Comparison of ENCODE assay signal across 9 cellular contexts in genomic region chr1:160997323-160998038, GRCh38. TPM values are rescaled to one million over a fixed set of nuclear protein-coding genes. Genes with fewer than 3 reads are reported as not detected.
DNase-seq lines count a peak whose midpoint lies in the region; ATAC-seq, FAIRE-seq and TF ChIP-seq lines count a peak whose summit lies in the region.
"Had no signal": no experiment of that assay in that cellular context is flagged by ENCODE, and none has a peak within 500 bp of the region (broad histone marks: within the 10 kb centered on the region; RNA-seq: fewer than 3 reads in every experiment).

No MANE protein-coding gene starts in this region.

- no peaks in the 10 kb centered on the region for H3K27me3 Mint-ChIP-seq in T-helper 1 cell treated with Interleukin-12 subunit alpha and Interleukin-12 subunit beta and Interleukin-4 antibody, amounts not matched to agents 30 μg/mL and 1 μg/mL, for 36 hours (ENCODE audit: low read depth)

- H3K36me3 Mint-ChIP-seq in T-helper 1 cell treated with Interleukin-12 subunit alpha and Interleukin-12 subunit beta and Interleukin-4 antibody, amounts not matched to agents 30 μg/mL and 1 μg/mL, for 36 hours (ENCODE audit: low read depth) = peaks cover 14% of the 10 kb centered on the region

- H3K4me1 ChIP-seq in GM12878 (ENCODE audit: control insufficient read depth, insufficient read depth, low read length) (peaks cover 3% of the 10 kb centered on the region; the same call in 1 of the 2 replicates), hepatocyte (ENCODE audit: insufficient read depth) (peaks cover 15% of the 10 kb centered on the region), small intestine (ENCODE audit: control insufficient read depth in 2 of 2, insufficient read depth in 1 of 2, low read depth in 1 of 2, low read length in 1 of 2) (peaks cover 0 to 3% of the 10 kb centered on the region in 2 donors)

- H3K9me3 Mint-ChIP-seq in T-helper 1 cell treated with Interleukin-12 subunit alpha and Interleukin-12 subunit beta and Interleukin-4 antibody, amounts not matched to agents 30 μg/mL and 1 μg/mL, for 36 hours = no peaks in the 10 kb centered on the region

- TF ChIP-seq RAD21 in GM12878 (IDR thresholded peaks at IDR 0.05; ENCODE audit: insufficient read depth, low read depth, low read length) = peak; percentile 85

- TF ChIP-seq CTCF in GM12878 (IDR thresholded peaks at IDR 0.05 in 2 of 3, conservative IDR thresholded peaks at IDR 0.05 in 1 of 3; ENCODE audit: control insufficient read depth in 2 of 3, extremely low read depth in 1 of 3, insufficient read depth in 1 of 3, low read depth in 3 of 3, low read length in 3 of 3) (peak; percentile 65 to 80 (median 72)), hepatocyte (IDR thresholded peaks at IDR 0.05; ENCODE audit: poor library complexity) (peak; percentile 65)

- H3K4me1 Mint-ChIP-seq in T-helper 1 cell treated with Interleukin-12 subunit alpha and Interleukin-12 subunit beta and Interleukin-4 antibody, amounts not matched to agents 30 μg/mL and 1 μg/mL, for 36 hours (ENCODE audit: low read depth) = peaks cover 6% of the 10 kb centered on the region

- H3K79me2 ChIP-seq in GM12878 (ENCODE audit: control insufficient read depth, insufficient read depth, low read length) (no peaks in the 10 kb centered on the region), hepatocyte (peaks cover 22% of the 10 kb centered on the region)

- POLR2A ChIA-PET in GM12878 (lab: Charles Lee) = interaction anchor here (0.6 to 1.7 kb wide), 12 partner anchors 10 to 100 kb away, joined by 3 to 13 read pairs (median 4); partner anchors contain the start of genes ARHGAP30, KLHDC9 and TSTD1

- H3K4me3 Mint-ChIP-seq in T-helper 1 cell treated with Interleukin-12 subunit alpha and Interleukin-12 subunit beta and Interleukin-4 antibody, amounts not matched to agents 30 μg/mL and 1 μg/mL, for 36 hours = no peak overlapping the region

- DNase-seq in DMS 273 (lab: John Stamatoyannopoulos, UW; ENCODE audit: unreplicated experiment) = peak; percentile 74
- peak; percentile 79 for DNase-seq in HPDE6-E6E7 (ENCODE audit: extremely low spot score)
- DNase-seq in GM12878 (ENCODE audit: low read depth, low spot score) = no peak
- DNase-seq in hepatocyte (ENCODE audit: low spot score) = peak; percentile 83
- peak; percentile 85 for DNase-seq in small intestine
- no peak for DNase-seq in NCI-H1105 (lab: John Stamatoyannopoulos, UW)
- no peak for DNase-seq in NCI-H2029 (lab: John Stamatoyannopoulos, UW)

- H3K27ac ChIP-seq in GM12878 (ENCODE audit: control insufficient read depth, insufficient read depth) (peak overlapping the region; percentile 33; the same call in 1 of the 2 replicates), hepatocyte (peak overlapping the region; percentile 88), small intestine (ENCODE audit: low read depth in 1 of 2, low read length in 1 of 2) (peak overlapping the region; percentile 56 to 82)

- peak; percentile 83 for FAIRE-seq in GM12878 (lab: Jason Lieb, UNC)
- FAIRE-seq in small intestine (lab: Jason Lieb, UNC) = no peak

- H3K4me3 ChIP-seq in GM12878 = no peak overlapping the region
- no peak overlapping the region for H3K4me3 ChIP-seq in hepatocyte
- H3K4me3 ChIP-seq in small intestine (ENCODE audit: low read depth in 1 of 2, low read length in 2 of 2) = no peak overlapping the region

- peak; percentile 93 for ATAC-seq in GM12878

- H3K4me2 ChIP-seq in GM12878 (ENCODE audit: control insufficient read depth, insufficient read depth) = no peak overlapping the region
- no peak overlapping the region for H3K4me2 ChIP-seq in hepatocyte

- no peaks in the 10 kb centered on the region for H3K9me3 ChIP-seq in GM12878 (replicated peaks; ENCODE audit: control insufficient read depth, insufficient read depth, low read length)
- H3K9me3 ChIP-seq in hepatocyte (ENCODE audit: low read depth) = no peaks in the 10 kb centered on the region
- no peaks in the 10 kb centered on the region for H3K9me3 ChIP-seq in small intestine (ENCODE audit: control insufficient read depth, low read depth)

- no peaks in the 10 kb centered on the region for H3K9me2 ChIP-seq in hepatocyte (replicated peaks; ENCODE audit: insufficient read depth)

- H3K36me3 ChIP-seq in GM12878 (ENCODE audit: control insufficient read depth in 2 of 2, insufficient read depth in 2 of 2, low read length in 1 of 2) = peaks cover 5 to 17% of the 10 kb centered on the region in 2 experiments; a peak in 3 of 4 replicates
- H3K36me3 ChIP-seq in hepatocyte (replicated peaks; ENCODE audit: insufficient read depth, low read depth) = no peaks in the 10 kb centered on the region
- peaks cover 1 to 11% of the 10 kb centered on the region in 2 donors for H3K36me3 ChIP-seq in small intestine (ENCODE audit: control insufficient read depth in 2 of 2, insufficient read depth in 2 of 2, low read length in 2 of 2)

- BruUV-seq in GM12878 (replicated peaks; lab: Mats Ljungman, UMichigan) = no TSS peak

- peak overlapping the region; percentile 18 for H3K27ac Mint-ChIP-seq in T-helper 1 cell treated with Interleukin-12 subunit alpha and Interleukin-12 subunit beta and Interleukin-4 antibody, amounts not matched to agents 30 μg/mL and 1 μg/mL, for 36 hours

- no peak overlapping the region for H3K9ac ChIP-seq in GM12878 (ENCODE audit: control insufficient read depth, insufficient read depth, low read length)

- no peak for TF ChIP-seq EP300 in GM12878 (IDR thresholded peaks at IDR 0.05; ENCODE audit: borderline replicate concordance in 1 of 2, control insufficient read depth in 1 of 2, low read depth in 2 of 2, low read length in 2 of 2)

- SMC1A ChIA-PET in GM12878 (lab: Charles Lee; ENCODE audit: uncharacterized antibody, unreplicated experiment) = interaction anchor here (0.6 to 4.7 kb wide), 32 partner anchors 9 to 743 kb away, joined by 3 to 70 read pairs (median 4); partner anchors contain the start of genes ARHGAP30, DEDD, F11R and ITLN2

- CTCF ChIA-PET in GM12878 (lab: Yijun Ruan, JAX) = interaction anchor here (0.6 to 9.7 kb wide), 40 partner anchors 9 to 384 kb away, joined by 3 to 147 read pairs (median 5); partner anchors contain the start of genes ARHGAP30, B4GALT3, DEDD and F11R

- intact Hi-C loops in GM12878 (cut with micrococcal nuclease; ENCODE audit: unreplicated experiment) = loop anchor here (1.0 kb wide), 2 partner anchors 100 to 142 kb away; no protein-coding TSS in a partner anchor

- in situ Hi-C loops in GM12878 (cut with MboI) = no loop called here

- TF ChIP-seq POLR2A in GM12878 (IDR thresholded peaks at IDR 0.05; ENCODE audit: low read depth, low read length) = no peak

- RAD21 ChIA-PET in GM12878 (lab: Charles Lee; ENCODE audit: unreplicated experiment) = interaction anchor here (0.8 to 2.5 kb wide), 28 partner anchors 8 to 319 kb away, joined by 3 to 42 read pairs (median 5); partner anchors contain the start of genes ARHGAP30, DEDD, F11R and KLHDC9

- H4K20me1 ChIP-seq in GM12878 (ENCODE audit: control insufficient read depth, insufficient read depth) (no peaks in the 10 kb centered on the region), hepatocyte (ENCODE audit: insufficient read depth, poor library complexity, severe bottlenecking) (peaks cover 5% of the 10 kb centered on the region)

- H2AFZ ChIP-seq in GM12878 (ENCODE audit: control insufficient read depth, low read depth, low read length) (no peak overlapping the region), hepatocyte (no peak overlapping the region)

- H3K27me3 ChIP-seq in GM12878 (replicated peaks in 1 of 2; ENCODE audit: control insufficient read depth in 2 of 2, insufficient read depth in 2 of 2, low read length in 1 of 2) = no peaks in the 10 kb centered on the region
- H3K27me3 ChIP-seq in hepatocyte = no peaks in the 10 kb centered on the region
- no peaks in the 10 kb centered on the region for H3K27me3 ChIP-seq in small intestine (ENCODE audit: control insufficient read depth in 2 of 2, insufficient read depth in 2 of 2, low read length in 2 of 2)

- 0% methylated on average over 1 of the region's 1 CpG for WGBS in GM12878 (ENCODE audit: insufficient coverage, insufficient replicate concordance, low lambda C conversion rate, missing lambda C conversion rate)
- WGBS in hepatocyte (ENCODE audit: low lambda C conversion rate, missing lambda C conversion rate) = 71% methylated on average over 1 of the region's 1 CpG
- 57 to 77% (median 65%) methylated on average over 1 of the region's 1 CpG for WGBS in small intestine, 3 donors

RNA-seq across cellular contexts. Expression of gene F11R, which starts 23.5 kb away (rescaled TPM):
- 90.7 and 115 TPM in 2 replicates for total RNA-seq in GM12878 (2013; cell fraction: nucleolus; rRNA removed)
- total RNA-seq in GM12878 (2014; rRNA removed) = 23.7 and 33.2 TPM in 2 replicates
- total RNA-seq in GM12878 (2014; rRNA removed; fragmentation: Illumina TruSeq; extraction: Trizol) = 29.5 and 31.9 TPM in 2 replicates
- 29.8 and 33.2 TPM in 2 replicates for total RNA-seq in GM12878 (2021)
- polyA plus RNA-seq in GM12878 (2011; ENCODE audit: low read depth) = 18.2 TPM
- 51.8 and 80.9 TPM in 2 replicates for polyA plus RNA-seq in GM12878 (2011; rRNA removed)
- 63.3 and 86.3 TPM in 2 replicates for polyA plus RNA-seq in GM12878 (2011; cell fraction: cytosol; rRNA removed)
- polyA plus RNA-seq in GM12878 (2011; cell fraction: nucleus; rRNA removed) = 29.5 and 52.8 TPM in 2 replicates
- polyA plus RNA-seq in GM12878 (2012) = 27.6 and 42.8 TPM in 2 replicates
- polyA plus RNA-seq in GM12878 (2014; fragmentation: Illumina TruSeq; extraction: Trizol) = 54.5 and 71.7 TPM in 2 replicates
- 10 to 100 TPM; 15.3 TPM for polyA plus RNA-seq in GM12878 (2014; fragmentation: Nextera tagmentation; extraction: Ambion mirVana)
- polyA plus RNA-seq in GM12878 (2014; rRNA removed) = 21.0 and 23.4 TPM in 2 replicates
- 10 to 100 TPM; 21.3 to 24.9 TPM for polyA plus RNA-seq in GM12878 (2016; fragmentation: Nextera tagmentation; extraction: Ambion mirVana)
- 82.5 and 112 TPM in 2 replicates for polyA minus RNA-seq in GM12878 (2011; rRNA and poly(A)+ RNA removed)
- 13.3 and 16.4 TPM in 2 replicates for polyA minus RNA-seq in GM12878 (2011; cell fraction: cytosol; rRNA and poly(A)+ RNA removed)
- 10.6 and 12.9 TPM in 2 replicates for polyA minus RNA-seq in GM12878 (2011; cell fraction: nucleus; rRNA and poly(A)+ RNA removed)
- total RNA-seq in hepatocyte = 140 and 180 TPM in 2 replicates
- polyA plus RNA-seq in hepatocyte = 148 and 149 TPM in 2 replicates
- 10 to 100 TPM; 30.2 to 74.6 (median 36.7) TPM for polyA plus RNA-seq in small intestine

RNA-seq across cellular contexts. Expression of gene TSTD1, which starts 41.3 kb away (rescaled TPM):
- 26.3 and 40.4 TPM in 2 replicates for total RNA-seq in GM12878 (2013; cell fraction: nucleolus; rRNA removed)
- total RNA-seq in GM12878 (2014; rRNA removed) (72.2 and 72.7 TPM in 2 replicates), GM12878 (2014; rRNA removed; fragmentation: Illumina TruSeq; extraction: Trizol) (37.6 and 38.4 TPM in 2 replicates), GM12878 (2021) (43.2 and 49.0 TPM in 2 replicates), hepatocyte (30.8 and 36.3 TPM in 2 replicates)
- 21.8 TPM for polyA plus RNA-seq in GM12878 (2011; ENCODE audit: low read depth)
- polyA plus RNA-seq in GM12878 (2011; rRNA removed) (65.8 and 82.6 TPM in 2 replicates), GM12878 (2014; fragmentation: Illumina TruSeq; extraction: Trizol) (14.5 and 33.3 TPM in 2 replicates), GM12878 (2014; fragmentation: Nextera tagmentation; extraction: Ambion mirVana) (100 to 1,000 TPM; 102 to 145 TPM), GM12878 (2014; rRNA removed) (96.1 and 99.1 TPM in 2 replicates), GM12878 (2016; fragmentation: Nextera tagmentation; extraction: Ambion mirVana) (100 to 1,000 TPM; 100 to 118 TPM), hepatocyte (101 and 102 TPM in 2 replicates), small intestine (100 to 1,000 TPM in 2 of 3 donors, 10 to 100 TPM in 1; 65.8 to 185 (median 115) TPM)
- 125 and 132 TPM in 2 replicates for polyA plus RNA-seq in GM12878 (2011; cell fraction: cytosol; rRNA removed)
- 76.3 and 99.1 TPM in 2 replicates for polyA plus RNA-seq in GM12878 (2011; cell fraction: nucleus; rRNA removed)
- polyA plus RNA-seq in GM12878 (2012) = 64.2 and 75.4 TPM in 2 replicates
- 6.6 and 20.1 TPM in 2 replicates for polyA minus RNA-seq in GM12878 (2011; rRNA and poly(A)+ RNA removed)
- polyA minus RNA-seq in GM12878 (2011; cell fraction: cytosol; rRNA and poly(A)+ RNA removed) = 6.7 and 9.0 TPM in 2 replicates
- 13.1 and 18.8 TPM in 2 replicates for polyA minus RNA-seq in GM12878 (2011; cell fraction: nucleus; rRNA and poly(A)+ RNA removed)

RNA-seq across cellular contexts. Expression of gene ITLN2, which starts 42.9 kb away (rescaled TPM):
- total RNA-seq in GM12878 (2013; cell fraction: nucleolus; rRNA removed) = not detected in 2 replicates
- total RNA-seq in GM12878 (2014; rRNA removed) (not detected in 2 replicates), GM12878 (2014; rRNA removed; fragmentation: Illumina TruSeq; extraction: Trizol) (not detected in 2 replicates), GM12878 (2021) (not detected in 2 replicates), hepatocyte (1.3 and 1.4 TPM in 2 replicates)
- not detected for polyA plus RNA-seq in GM12878 (2011; ENCODE audit: low read depth)
- polyA plus RNA-seq in GM12878 (2011; rRNA removed) (0.07 TPM in 1 of 2 replicates, not detected in the other), GM12878 (2014; fragmentation: Illumina TruSeq; extraction: Trizol) (not detected in 2 replicates), GM12878 (2014; fragmentation: Nextera tagmentation; extraction: Ambion mirVana) (not detected), GM12878 (2014; rRNA removed) (not detected in 2 replicates), GM12878 (2016; fragmentation: Nextera tagmentation; extraction: Ambion mirVana) (not detected), hepatocyte (1.7 and 3.6 TPM in 2 replicates), small intestine (100 to 1,000 TPM in 1 of 3 donors, 10 to 100 TPM in 2; 33.8 to 318 (median 90.2) TPM)
- polyA plus RNA-seq in GM12878 (2011; cell fraction: cytosol; rRNA removed) = 0.10 TPM in 1 of 2 replicates, not detected in the other
- 0.12 and 0.18 TPM in 2 replicates for polyA plus RNA-seq in GM12878 (2011; cell fraction: nucleus; rRNA removed)
- not detected in 2 replicates for polyA plus RNA-seq in GM12878 (2012)
- not detected in 2 replicates for polyA minus RNA-seq in GM12878 (2011; rRNA and poly(A)+ RNA removed)
- polyA minus RNA-seq in GM12878 (2011; cell fraction: cytosol; rRNA and poly(A)+ RNA removed) = not detected in 2 replicates
- not detected in 2 replicates for polyA minus RNA-seq in GM12878 (2011; cell fraction: nucleus; rRNA and poly(A)+ RNA removed)
- total RNA-seq: temporal lobe had no signal

RNA-seq across cellular contexts. Expression of gene USF1, which starts 48.3 kb away (rescaled TPM):
- 32.1 and 38.7 TPM in 2 replicates for total RNA-seq in GM12878 (2013; cell fraction: nucleolus; rRNA removed)
- total RNA-seq in GM12878 (2014; rRNA removed) (90.2 and 92.1 TPM in 2 replicates), GM12878 (2014; rRNA removed; fragmentation: Illumina TruSeq; extraction: Trizol) (61.4 and 65.1 TPM in 2 replicates), GM12878 (2021) (60.3 and 65.8 TPM in 2 replicates), hepatocyte (62.1 and 85.1 TPM in 2 replicates)
- polyA plus RNA-seq in GM12878 (2011; ENCODE audit: low read depth) = 54.0 TPM
- polyA plus RNA-seq in GM12878 (2011; rRNA removed) (33.8 and 46.0 TPM in 2 replicates), GM12878 (2014; fragmentation: Illumina TruSeq; extraction: Trizol) (50.5 and 60.9 TPM in 2 replicates), GM12878 (2014; fragmentation: Nextera tagmentation; extraction: Ambion mirVana) (10 to 100 TPM in 1 of 2 experiments, 1 to 10 TPM in 1; 9.4 to 26.3 TPM), GM12878 (2014; rRNA removed) (72.6 and 72.8 TPM in 2 replicates), GM12878 (2016; fragmentation: Nextera tagmentation; extraction: Ambion mirVana) (10 to 100 TPM; 11.5 to 23.1 TPM), hepatocyte (11.9 and 23.2 TPM in 2 replicates), small intestine (100 to 1,000 TPM in 2 of 3 donors, 10 to 100 TPM in 1; 60.1 to 123 (median 109) TPM)
- polyA plus RNA-seq in GM12878 (2011; cell fraction: cytosol; rRNA removed) = 55.7 and 71.7 TPM in 2 replicates
- 153 and 160 TPM in 2 replicates for polyA plus RNA-seq in GM12878 (2011; cell fraction: nucleus; rRNA removed)
- polyA plus RNA-seq in GM12878 (2012) = 42.5 and 67.5 TPM in 2 replicates
- polyA minus RNA-seq in GM12878 (2011; rRNA and poly(A)+ RNA removed) = 149 and 171 TPM in 2 replicates
- 31.5 and 32.7 TPM in 2 replicates for polyA minus RNA-seq in GM12878 (2011; cell fraction: cytosol; rRNA and poly(A)+ RNA removed)
- polyA minus RNA-seq in GM12878 (2011; cell fraction: nucleus; rRNA and poly(A)+ RNA removed) = 24.2 and 34.1 TPM in 2 replicates

Comparison
In these comparisons a context has a peak if more than half of its experiments do, and no peak if none do; other contexts are left out.
1. DNase-seq: peak in DMS 273 (single experiment), HPDE6-E6E7 (single experiment), hepatocyte (single experiment) and small intestine (single experiment); none in GM12878 (single experiment), NCI-H1105 (single experiment) and NCI-H2029 (single experiment).
2. H3K27ac ChIP-seq: peak in every context shown above with its lines; median percentile 88 in hepatocyte; 69 in small intestine; 33 in GM12878.